Comparison of ENCODE assay signal across 15 cellular contexts in the genomic region with DNA sequence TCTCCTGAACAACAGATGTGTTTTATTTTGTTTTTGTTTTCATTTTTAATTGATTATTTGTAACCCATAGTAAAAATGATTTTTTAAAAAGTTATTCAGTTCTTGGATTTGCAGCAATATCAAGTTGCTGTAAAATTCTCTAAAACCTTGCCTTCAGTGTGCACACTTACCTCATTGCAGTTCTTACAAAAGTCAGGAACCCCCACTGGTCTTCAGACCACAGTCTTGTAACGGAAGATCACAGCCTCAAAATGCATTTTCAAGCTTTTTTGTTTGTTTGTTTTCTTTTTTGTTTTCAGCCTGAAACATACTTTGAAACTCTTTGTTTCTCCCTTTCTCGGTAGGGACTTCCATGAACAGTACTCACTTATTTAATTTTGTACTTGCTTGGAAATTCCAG.
"Had no signal": no experiment of that assay in that cellular context is flagged by ENCODE, and none has a peak within 500 bp of the region (broad histone marks: within the 10 kb centered on the region; RNA-seq: fewer than 3 reads in every experiment).

No MANE protein-coding gene starts in this region.

- H3K27me3 ChIP-seq: ascending aorta, tibial artery, vagina had no signal

- DNase-seq: activated CD4-positive, alpha-beta T cell treated with anti-CD3 and anti-CD28 coated beads, Interleukin-2, amount 50 U/mL, for 1 hour; activated CD4-positive, CD25-positive, alpha-beta regulatory T cell treated with anti-CD3 and anti-CD28 coated beads, Interleukin-2, amount 50 U/mL, for 72 hours; activated CD8-positive, alpha-beta memory T cell treated with anti-CD3 and anti-CD28 coated beads for 24 hours; activated gamma-delta T cell; activated T-cell treated with anti-CD3 and anti-CD28 coated beads, Interleukin-2, amount 50 U/mL, for 72 hours; kidney; stimulated activated CD4-positive, alpha-beta T cell treated with anti-CD3 and anti-CD28 coated beads, Interleukin-12 subunit alpha, Interleukin-12 subunit beta, amount 100 ng/mL, for 4 hours; stimulated activated CD4-positive, alpha-beta T cell treated with anti-CD3 and anti-CD28 coated beads, Interleukin-1b, Interleukin-23, amount 100 ng/mL, for 48 hours; stimulated activated CD8-positive, alpha-beta memory T cell treated with anti-CD3 and anti-CD28 coated beads, Interleukin-4, amount 100 ng/mL, for 48 hours; stimulated activated naive CD4-positive, alpha-beta T cell; tibial artery had no signal

- H3K27ac ChIP-seq: ascending aorta, coronary artery, tibial artery, vagina had no signal

- ATAC-seq: activated T-cell treated with anti-CD3 and anti-CD28 coated beads, Interleukin-2, amount 50 U/mL, for 72 hours; left lobe of liver had no signal

- H3K4me3 ChIP-seq: ascending aorta, coronary artery, tibial artery, vagina had no signal

- H3K4me1 ChIP-seq: ascending aorta, tibial artery, vagina had no signal

- H3K9me3 ChIP-seq: ascending aorta, tibial artery, vagina had no signal

- H3K36me3 ChIP-seq: ascending aorta, tibial artery, vagina had no signal
